Comparison of ENCODE assay signal across 11 cellular contexts in the genomic region with DNA sequence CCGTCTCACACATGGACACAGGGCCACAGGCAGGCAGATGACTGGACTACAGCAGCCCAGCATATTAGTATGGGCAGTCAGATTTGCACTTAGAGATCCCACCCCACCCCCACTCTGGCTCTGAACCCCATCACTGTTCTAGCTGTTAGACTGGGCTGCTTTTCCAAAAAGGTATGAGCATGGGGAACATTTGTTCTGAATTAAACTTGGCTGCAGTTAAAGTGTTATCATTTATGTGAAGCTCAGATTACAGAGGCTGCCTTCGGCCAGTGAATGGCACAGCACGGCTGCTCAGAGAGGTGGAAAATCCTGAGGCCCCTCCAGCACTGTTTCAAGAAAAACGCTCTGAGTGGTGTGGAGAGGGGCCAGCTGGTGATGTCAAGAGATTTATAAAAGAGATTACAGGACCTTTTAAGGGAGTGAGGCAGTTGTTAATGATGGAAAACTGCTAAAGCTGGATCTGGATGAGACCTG. TPM values are rescaled to one million over a fixed set of nuclear protein-coding genes. Genes with fewer than 3 reads are reported as not detected.
DNase-seq lines count a peak whose midpoint lies in the region; ATAC-seq and TF ChIP-seq lines count a peak whose summit lies in the region.
"Had no signal": no experiment of that assay in that cellular context is flagged by ENCODE, and none has a peak within 500 bp of the region (broad histone marks: within the 10 kb centered on the region; RNA-seq: fewer than 3 reads in every experiment).

No MANE protein-coding gene starts in this region.

- no peak overlapping the region for H3K4me3 ChIP-seq in PC-3 (ENCODE audit: low read length)

- no peaks in the 10 kb centered on the region for H4K20me1 ChIP-seq in PC-3 (ENCODE audit: low read length)

- H3K4me3 Mint-ChIP-seq in glutamatergic neuron (ENCODE audit: unreplicated experiment) (no peak overlapping the region), type B pancreatic cell (peak overlapping the region; percentile 42), Calu3 (ENCODE audit: low read depth, unreplicated experiment) (no peak overlapping the region)

- TF ChIP-seq CTCF in PC-3 (conservative IDR thresholded peaks at IDR 0.05; ENCODE audit: low read depth, low read length) (no peak), glutamatergic neuron (IDR thresholded peaks at IDR 0.05; ENCODE audit: partially characterized antibody, unreplicated experiment) (no peak), type B pancreatic cell (conservative IDR thresholded peaks at IDR 0.05) (no peak), Calu3 (IDR thresholded peaks at IDR 0.05; ENCODE audit: unreplicated experiment) (no peak)

- POLR2A ChIA-PET in PC-3 (lab: Charles Lee; ENCODE audit: unreplicated experiment), result no interaction called here

- H3K9me2 ChIP-seq in PC-3 (replicated peaks; ENCODE audit: low read length), result no peaks in the 10 kb centered on the region

- BruUV-seq in PC-3 (replicated peaks; lab: Mats Ljungman, UMichigan) (no TSS peak), Calu3 (replicated peaks; lab: Mats Ljungman, UMichigan) (no TSS peak)

- H3K36me3 Mint-ChIP-seq in glutamatergic neuron (ENCODE audit: unreplicated experiment) (no peaks in the 10 kb centered on the region), type B pancreatic cell (no peaks in the 10 kb centered on the region), Calu3 (ENCODE audit: insufficient read depth, unreplicated experiment) (no peaks in the 10 kb centered on the region)

- H3K4me1 ChIP-seq in PC-3 (ENCODE audit: insufficient read depth, low read length), result no peaks in the 10 kb centered on the region

- peak overlapping the region; percentile 26; the same call in 1 of the 2 replicates for H2AFZ ChIP-seq in PC-3 (ENCODE audit: low read length)

- peaks cover 12% of the 10 kb centered on the region for H3K4me1 Mint-ChIP-seq in glutamatergic neuron (ENCODE audit: low read depth, unreplicated experiment)
- H3K4me1 Mint-ChIP-seq in type B pancreatic cell (ENCODE audit: unreplicated experiment), result peaks cover 30% of the 10 kb centered on the region
- H3K4me1 Mint-ChIP-seq in Calu3 (ENCODE audit: low read depth, unreplicated experiment), result no peaks in the 10 kb centered on the region

- no peaks in the 10 kb centered on the region for H3K9me3 ChIP-seq in PC-3 (ENCODE audit: low read length)

- H3F3A ChIP-seq in PC-3 (ENCODE audit: low read length, unreplicated experiment), result no peaks in the 10 kb centered on the region

- H3K27me3 Mint-ChIP-seq in glutamatergic neuron (ENCODE audit: unreplicated experiment) (no peaks in the 10 kb centered on the region), type B pancreatic cell (peaks cover 4% of the 10 kb centered on the region), Calu3 (ENCODE audit: unreplicated experiment) (no peaks in the 10 kb centered on the region)

- H3K27ac Mint-ChIP-seq in glutamatergic neuron (ENCODE audit: unreplicated experiment), result peak overlapping the region; percentile 53
- H3K27ac Mint-ChIP-seq in type B pancreatic cell, result peak overlapping the region; percentile 33
- no peak overlapping the region for H3K27ac Mint-ChIP-seq in Calu3 (ENCODE audit: unreplicated experiment)

- intact Hi-C loops in PC-3 (cut with micrococcal nuclease), result no loop called here
- intact Hi-C loops in Calu3 (cut with micrococcal nuclease; ENCODE audit: unreplicated experiment), result no loop called here

- H3K36me3 ChIP-seq in PC-3 (ENCODE audit: low read depth, low read length), result no peaks in the 10 kb centered on the region

- H3K79me2 ChIP-seq in PC-3 (ENCODE audit: low read length), result no peaks in the 10 kb centered on the region

- no peak overlapping the region for H3K27ac ChIP-seq in PC-3 (ENCODE audit: low read length)
- H3K27ac ChIP-seq: KMS-11 had no signal

- no peak overlapping the region for H3K9ac ChIP-seq in PC-3 (ENCODE audit: low read length)
- H3K9ac ChIP-seq: KMS-11 had no signal

- DNase-seq in NCI-H748 (lab: John Stamatoyannopoulos, UW; ENCODE audit: unreplicated experiment) (peak; percentile 30), NCI-H748 treated with DMSO at 0.1 percent for 48 hours (lab: John Stamatoyannopoulos, UW) (no peak), PC-3 (no peak), glutamatergic neuron (peak; percentile 24), type B pancreatic cell (ENCODE audit: extremely low spot score, unreplicated experiment) (no peak), DMS53 treated with DMSO at 0.1 percent for 48 hours (lab: John Stamatoyannopoulos, UW; ENCODE audit: unreplicated experiment) (no peak), Calu3 (no peak)
- DNase-seq in stimulated activated CD4-positive, alpha-beta T cell treated with anti-CD3 and anti-CD28 coated beads, Interleukin-1b, Interleukin-23, amount 100 ng/mL, for 48 hours, result no peak
- DNase-seq: ACHN, GOT3 had no signal

- ATAC-seq in PC-3, result peak; percentile 83

- H3K9me3 Mint-ChIP-seq in glutamatergic neuron (ENCODE audit: unreplicated experiment) (no peaks in the 10 kb centered on the region), type B pancreatic cell (no peaks in the 10 kb centered on the region), Calu3 (ENCODE audit: low read depth, unreplicated experiment) (no peaks in the 10 kb centered on the region)

- no peak overlapping the region for H3K4me2 ChIP-seq in PC-3 (ENCODE audit: low read length)
- H3K4me2 ChIP-seq: KMS-11 had no signal

- CTCF ChIA-PET in PC-3 (lab: Charles Lee), result interaction anchor here (0.5 kb wide), 1 partner anchor 295 kb away, joined by 4 read pairs; no protein-coding TSS in a partner anchor
- CTCF ChIA-PET in Calu3 (lab: Charles Lee), result interaction anchor here (0.9 to 1.1 kb wide), 3 partner anchors 145 to 327 kb away, joined by 3 read pairs; no protein-coding TSS in a partner anchor

- H3K27me3 ChIP-seq in PC-3 (ENCODE audit: low read length), result no peaks in the 10 kb centered on the region

RNA-seq across cellular contexts. Expression of a gene that starts 6.9 kb away (rescaled TPM):
- total RNA-seq in PC-3 (2014; rRNA removed) (1.6 and 2.6 TPM in 2 replicates), glutamatergic neuron (ENCODE audit: unreplicated experiment) (12.7 TPM), type B pancreatic cell (ENCODE audit: low replicate concordance) (10.3 and 10.4 TPM in 2 replicates), Calu3 (2022) (6.7 and 9.9 TPM in 2 replicates)

RNA-seq across cellular contexts. Expression of a gene that starts 38.9 kb away (rescaled TPM):
- total RNA-seq in PC-3 (2014; rRNA removed) (0.46 and 1.4 TPM in 2 replicates), glutamatergic neuron (ENCODE audit: unreplicated experiment) (56.5 TPM), type B pancreatic cell (ENCODE audit: low replicate concordance) (11.9 and 35.0 TPM in 2 replicates), Calu3 (2022) (not detected in 2 replicates)

Comparison
In these comparisons a context has a peak if more than half of its experiments do, and no peak if none do; other contexts are left out.
1. DNase-seq: peak in NCI-H748 (single experiment) and glutamatergic neuron (single experiment); none in NCI-H748 treated with DMSO at 0.1 percent for 48 hours (single experiment), PC-3 (single experiment), type B pancreatic cell (single experiment), stimulated activated CD4-positive, alpha-beta T cell treated with anti-CD3 and anti-CD28 coated beads, Interleukin-1b, Interleukin-23, amount 100 ng/mL, for 48 hours (single experiment), DMS53 treated with DMSO at 0.1 percent for 48 hours (single experiment) and Calu3 (single experiment).